25 cellular contexts compared by ENCODE assay signal in the genomic region with DNA sequence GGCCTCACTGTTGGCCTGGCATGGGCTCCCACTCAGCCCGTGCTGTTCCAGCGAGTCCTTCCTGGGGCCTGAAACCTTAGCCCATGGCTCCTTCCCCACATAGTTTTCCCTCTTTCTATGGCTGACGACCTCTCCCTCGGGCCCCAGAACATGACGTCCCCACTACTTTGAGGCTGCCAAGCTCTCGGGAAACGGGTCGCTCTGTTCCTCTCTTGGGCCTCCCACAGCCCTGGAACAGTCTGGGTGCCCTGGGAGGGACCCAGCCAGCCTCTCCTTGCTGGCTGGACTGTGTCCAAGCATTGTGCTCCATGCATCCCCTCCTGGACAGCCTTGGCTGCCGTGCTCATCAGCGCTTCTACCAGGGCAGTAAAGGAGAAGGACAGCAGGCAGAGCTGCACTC.
DNase-seq lines count a peak whose midpoint lies in the region; ATAC-seq and TF ChIP-seq lines count a peak whose summit lies in the region.
"Had no signal": no experiment of that assay in that cellular context is flagged by ENCODE, and none has a peak within 500 bp of the region (broad histone marks: within the 10 kb centered on the region; RNA-seq: fewer than 3 reads in every experiment).

No MANE protein-coding gene starts in this region.

- dilution Hi-C loops in IMR-90 (cut with HindIII; ENCODE audit: low sequenced_read_pairs, unreplicated experiment) = no loop called here

- H3K18ac ChIP-seq in IMR-90 (ENCODE audit: low read depth, low read length) = no peak overlapping the region

- no peak overlapping the region for H4K5ac ChIP-seq in IMR-90 (ENCODE audit: low read depth, low read length)

- no peak overlapping the region for H2BK120ac ChIP-seq in IMR-90 (ENCODE audit: low read depth, low read length)

- no peak for TF ChIP-seq EP300 in suprapubic skin (IDR thresholded peaks at IDR 0.05)

- no peak overlapping the region for H3K56ac ChIP-seq in IMR-90 (ENCODE audit: extremely low read depth, insufficient read depth, low read length)

- no peak overlapping the region for H2AK9ac ChIP-seq in IMR-90 (replicated peaks; ENCODE audit: low read depth, low read length, poor library complexity)

- POLR2A ChIA-PET in IMR-90 (lab: Charles Lee; ENCODE audit: unreplicated experiment) = no interaction called here

- no peaks in the 10 kb centered on the region for H3K79me1 ChIP-seq in IMR-90 (ENCODE audit: low read depth in 1 of 2, low read length in 2 of 2)

- no peak overlapping the region for H3K23ac ChIP-seq in IMR-90 (ENCODE audit: low read depth, low read length)

- H3K9me3 ChIP-seq in IMR-90 (ENCODE audit: control insufficient read depth, insufficient read depth, low read length) = peaks cover 4% of the 10 kb centered on the region
- H3K9me3 ChIP-seq in right cardiac atrium (ENCODE audit: control insufficient read depth, low read length) = no peaks in the 10 kb centered on the region
- no peaks in the 10 kb centered on the region for H3K9me3 ChIP-seq in suprapubic skin
- no peaks in the 10 kb centered on the region for H3K9me3 ChIP-seq in colonic mucosa
- H3K9me3 ChIP-seq: stomach, upper lobe of right lung had no signal

- no peak overlapping the region for H2BK20ac ChIP-seq in IMR-90 (ENCODE audit: low read depth, low read length)

- in situ Hi-C loops in IMR-90 (cut with MboI; ENCODE audit: low sequenced_read_pairs) = loop anchor here (5.0 kb wide), 3 partner anchors 497 to 812 kb away; no protein-coding TSS in a partner anchor

- H3K4me3 ChIP-seq in IMR-90 (ENCODE audit: insufficient read depth, low read depth, low read length) (no peak overlapping the region), right cardiac atrium (ENCODE audit: low read length) (no peak overlapping the region), suprapubic skin (no peak overlapping the region), colonic mucosa (no peak overlapping the region)
- H3K4me3 ChIP-seq: hepatocyte, stomach, upper lobe of right lung had no signal

- H3K27ac ChIP-seq in IMR-90 (ENCODE audit: insufficient read depth, low read length) = no peak overlapping the region
- H3K27ac ChIP-seq in right cardiac atrium (ENCODE audit: low read length) = peak overlapping the region; percentile 43
- H3K27ac ChIP-seq in suprapubic skin = peak overlapping the region; percentile 42
- no peak overlapping the region for H3K27ac ChIP-seq in colonic mucosa
- H3K27ac ChIP-seq: hepatocyte, upper lobe of right lung had no signal

- H3K36me3 ChIP-seq in IMR-90 (ENCODE audit: control insufficient read depth, insufficient read depth, low read length) = no peaks in the 10 kb centered on the region
- H3K36me3 ChIP-seq in suprapubic skin = no peaks in the 10 kb centered on the region
- no peaks in the 10 kb centered on the region for H3K36me3 ChIP-seq in colonic mucosa
- H3K36me3 ChIP-seq: stomach, upper lobe of right lung had no signal

- H3K9ac ChIP-seq in IMR-90 (ENCODE audit: low read depth, low read length) = no peak overlapping the region
- no peak overlapping the region for H3K9ac ChIP-seq in colonic mucosa (ENCODE audit: low read depth in 2 of 2, low read length in 2 of 2)

- TF ChIP-seq POLR2A in IMR-90 (IDR thresholded peaks at IDR 0.05; ENCODE audit: low read depth, low read length) (no peak), suprapubic skin (IDR thresholded peaks at IDR 0.05) (no peak)

- WGBS in IMR-90 (ENCODE audit: extremely low coverage in 2 of 2, insufficient read length in 1 of 2), 2 experiments = 90% methylated on average over 8 of the region's 10 CpGs; no CpG with 5 or more reads in 1 of the 2 experiments
- WGBS in right cardiac atrium = 40% methylated on average over 10 of the region's 10 CpGs
- 70% methylated on average over 10 of the region's 10 CpGs for WGBS in suprapubic skin

- H3K4me2 ChIP-seq in IMR-90 (ENCODE audit: low read depth, low read length) = no peak overlapping the region
- H3K4me2 ChIP-seq: hepatocyte had no signal

- H3K14ac ChIP-seq in IMR-90 (replicated peaks; ENCODE audit: low read depth, low read length) = no peak overlapping the region

- H3K9me1 ChIP-seq in IMR-90 (ENCODE audit: insufficient read depth, low read length) = peaks cover 3% of the 10 kb centered on the region; the same call in 1 of the 2 replicates

- H2BK15ac ChIP-seq in IMR-90 (ENCODE audit: low read depth, low read length) = no peak overlapping the region

- no TSS peak for BruUV-seq in IMR-90 (replicated peaks; lab: Mats Ljungman, UMichigan)

- H4K91ac ChIP-seq in IMR-90 (ENCODE audit: insufficient read depth, low read depth, low read length) = no peak overlapping the region; the same call in 1 of the 2 replicates

- no peaks in the 10 kb centered on the region for H3K27me3 ChIP-seq in IMR-90 (ENCODE audit: control insufficient read depth, insufficient read depth, low read length)
- no peaks in the 10 kb centered on the region for H3K27me3 ChIP-seq in right cardiac atrium (ENCODE audit: control insufficient read depth, insufficient read depth)
- no peaks in the 10 kb centered on the region for H3K27me3 ChIP-seq in suprapubic skin
- H3K27me3 ChIP-seq in colonic mucosa = no peaks in the 10 kb centered on the region
- H3K27me3 ChIP-seq: hepatocyte, upper lobe of right lung had no signal

- TF ChIP-seq CTCF in IMR-90 (conservative IDR thresholded peaks at IDR 0.05; ENCODE audit: low read depth, low read length) (no peak), suprapubic skin (IDR thresholded peaks at IDR 0.05) (no peak), colonic mucosa (IDR thresholded peaks at IDR 0.05) (no peak)

- H4K8ac ChIP-seq in IMR-90 (ENCODE audit: low read depth in 2 of 2, low read length in 2 of 2) = no peak overlapping the region

- no peak overlapping the region for H3K4ac ChIP-seq in IMR-90 (ENCODE audit: low read depth, low read length)

- no peak for DNase-seq in IMR-90
- DNase-seq in cerebellar cortex (ENCODE audit: low spot score) = peak; percentile 30
- DNase-seq in right cardiac atrium = peak in 2 of 3 donors; percentile 44 to 75
- no peak for DNase-seq in suprapubic skin (ENCODE audit: low spot score in 2 of 2)
- no peak for DNase-seq in sciatic nerve (ENCODE audit: low spot score)
- no peak for DNase-seq in NCI-H2107 (lab: John Stamatoyannopoulos, UW)
- no peak for DNase-seq in colonic mucosa
- DNase-seq: activated CD4-positive, alpha-beta T cell treated with anti-CD3 and anti-CD28 coated beads for 1 hour; activated CD8-positive, alpha-beta T cell treated with anti-CD3 and anti-CD28 coated beads for 36 hours; activated effector memory CD4-positive, alpha-beta T cell treated with Interleukin-2 at 50 U/mL for 16 hours; activated T-cell treated with anti-CD3 and anti-CD28 coated beads for 4 hours; effector memory CD4-positive, alpha-beta T cell; foreskin fibroblast; KBM-7; left colon; MM.1S; NCI-H2029 treated with DMSO at 0.1 percent for 48 hours; NCI-H2227 treated with DMSO at 0.1 percent for 48 hours; NCI-H748 treated with DMSO at 0.1 percent for 48 hours; stomach; T-helper 17 cell; upper lobe of right lung had no signal

- peak overlapping the region; percentile 15 for H2AFZ ChIP-seq in IMR-90 (replicated peaks; ENCODE audit: low read length, poor library complexity)
- H2AFZ ChIP-seq: hepatocyte had no signal

- ATAC-seq in IMR-90 (ENCODE audit: low read depth) = no peak
- peak; percentile 63 to 77 for ATAC-seq in right cardiac atrium
- no peak for ATAC-seq in sciatic nerve
- ATAC-seq in esophagus mucosa = no peak
- ATAC-seq: activated CD8-positive, alpha-beta T cell treated with anti-CD3 and anti-CD28 coated beads for 36 hours; left colon; SK-N-SH treated with all-trans-retinoic acid at 6 μM for 48 hours; T-helper 17 cell; upper lobe of right lung had no signal

- H4K20me1 ChIP-seq in IMR-90 (ENCODE audit: insufficient read depth, low read length) = no peaks in the 10 kb centered on the region

- CTCF ChIA-PET in IMR-90 (lab: Yijun Ruan, JAX) = no interaction called here

- intact Hi-C loops in IMR-90 (cut with micrococcal nuclease) (loop anchor here (5.0 to 10.0 kb wide), 4 partner anchors 167 to 857 kb away; no protein-coding TSS in a partner anchor), right cardiac atrium (cut with DNase I) (loop anchor here in 3 of 4 donors (5.0 to 10.0 kb wide), 5 partner anchors 507 to 805 kb away; no protein-coding TSS in a partner anchor), sciatic nerve (cut with DNase I) (loop anchor here (10.0 kb wide), 2 partner anchors 515 to 805 kb away; no protein-coding TSS in a partner anchor), colonic mucosa (cut with DNase I) (loop anchor here (5.0 to 10.0 kb wide), 2 partner anchors 115 to 762 kb away; no protein-coding TSS in a partner anchor)

- TF ChIP-seq RAD21 in IMR-90 (IDR thresholded peaks at IDR 0.05; ENCODE audit: low read length) = no peak

- H2BK5ac ChIP-seq in IMR-90 (ENCODE audit: low read depth, low read length, poor library complexity, severe bottlenecking) = no peak overlapping the region

- H3K4me1 ChIP-seq in IMR-90 (ENCODE audit: control insufficient read depth, insufficient read depth, low read length) = peaks cover 2% of the 10 kb centered on the region
- peaks cover 6% of the 10 kb centered on the region for H3K4me1 ChIP-seq in right cardiac atrium (ENCODE audit: control insufficient read depth, insufficient read depth, low read length)
- peaks cover 28% of the 10 kb centered on the region for H3K4me1 ChIP-seq in suprapubic skin
- no peaks in the 10 kb centered on the region for H3K4me1 ChIP-seq in colonic mucosa

- H2AK5ac ChIP-seq in IMR-90 (ENCODE audit: low read depth, low read length) = no peak overlapping the region; the same call in 1 of the 2 replicates

TF ChIP-seq in IMR-90, 13 proteins besides CTCF, POLR2A, EP300 and RAD21 (continues in another document):
- no peak for TF ChIP-seq CHD1 (IDR thresholded peaks at IDR 0.05; ENCODE audit: low read depth, low read length)
- no peak for TF ChIP-seq MXI1 (IDR thresholded peaks at IDR 0.05; ENCODE audit: borderline replicate concordance, low read depth, low read length)
- TF ChIP-seq MAZ (IDR thresholded peaks at IDR 0.05; ENCODE audit: borderline replicate concordance, low read depth, low read length) = no peak
- no peak for TF ChIP-seq BHLHE40 (IDR thresholded peaks at IDR 0.05; ENCODE audit: low read depth, low read length)
- no peak for TF ChIP-seq NFE2L2 (IDR thresholded peaks at IDR 0.05; ENCODE audit: low read depth, low read length)
- TF ChIP-seq SMC3 (IDR thresholded peaks at IDR 0.05; ENCODE audit: low read depth, low read length) = no peak
- no peak for TF ChIP-seq RFX5 (IDR thresholded peaks at IDR 0.05; ENCODE audit: low read depth, low read length)
- TF ChIP-seq, protein P1, sequence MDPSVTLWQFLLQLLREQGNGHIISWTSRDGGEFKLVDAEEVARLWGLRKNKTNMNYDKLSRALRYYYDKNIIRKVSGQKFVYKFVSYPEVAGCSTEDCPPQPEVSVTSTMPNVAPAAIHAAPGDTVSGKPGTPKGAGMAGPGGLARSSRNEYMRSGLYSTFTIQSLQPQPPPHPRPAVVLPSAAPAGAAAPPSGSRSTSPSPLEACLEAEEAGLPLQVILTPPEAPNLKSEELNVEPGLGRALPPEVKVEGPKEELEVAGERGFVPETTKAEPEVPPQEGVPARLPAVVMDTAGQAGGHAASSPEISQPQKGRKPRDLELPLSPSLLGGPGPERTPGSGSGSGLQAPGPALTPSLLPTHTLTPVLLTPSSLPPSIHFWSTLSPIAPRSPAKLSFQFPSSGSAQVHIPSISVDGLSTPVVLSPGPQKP (IDR thresholded peaks at IDR 0.05; ENCODE audit: borderline replicate concordance, low read depth, low read length) = no peak

Comparison
In these comparisons a context has a peak if more than half of its experiments do, and no peak if none do; other contexts are left out.
1. ATAC-seq: peak in right cardiac atrium (2 of 2); none in IMR-90 (single experiment), sciatic nerve (single experiment) and esophagus mucosa (single experiment).
2. DNase-seq: peak in cerebellar cortex (single experiment) and right cardiac atrium (2 of 3); none in IMR-90 (single experiment), suprapubic skin (0 of 2), sciatic nerve (single experiment), NCI-H2107 (single experiment) and colonic mucosa (single experiment).
3. H3K27ac ChIP-seq: peak in right cardiac atrium (single experiment) and suprapubic skin (single experiment); none in IMR-90 (single experiment) and colonic mucosa (single experiment).